ENCODE assay signal across 16 cellular contexts in the genomic region with DNA sequence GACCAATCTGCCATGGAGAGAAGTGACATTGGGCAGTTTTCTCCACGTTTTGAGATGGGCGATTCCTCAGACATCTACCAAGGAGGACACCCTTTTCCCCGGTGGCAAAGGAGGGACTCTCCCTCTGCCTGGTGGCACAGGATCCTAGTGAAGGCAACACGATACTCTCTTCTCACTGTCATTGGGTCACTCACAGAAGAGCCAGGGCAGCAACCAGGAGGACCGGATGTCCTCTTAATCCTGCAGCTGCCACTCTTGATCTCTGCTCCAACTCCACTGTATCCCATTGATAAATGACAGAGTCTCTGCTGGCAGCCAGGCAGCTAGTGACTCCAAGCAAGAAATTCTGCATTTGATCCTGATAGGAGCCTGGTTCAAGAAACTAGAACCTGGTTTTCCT. TPM values are rescaled to one million over a fixed set of nuclear protein-coding genes. Genes with fewer than 3 reads are reported as not detected.
DNase-seq lines count a peak whose midpoint lies in the region; ATAC-seq and TF ChIP-seq lines count a peak whose summit lies in the region.
"Had no signal": no experiment of that assay in that cellular context is flagged by ENCODE, and none has a peak within 500 bp of the region (broad histone marks: within the 10 kb centered on the region; RNA-seq: fewer than 3 reads in every experiment).

No MANE protein-coding gene starts in this region.

- intact Hi-C loops in breast epithelium (cut with DNase I; ENCODE audit: low total_unique reads), result no loop called here
- intact Hi-C loops in mammary epithelial cell (cut with micrococcal nuclease), result no loop called here

- dilution Hi-C loops in mammary epithelial cell (cut with HindIII; ENCODE audit: low sequenced_read_pairs), result no loop called here

- in situ Hi-C loops in mammary epithelial cell (cut with MboI; ENCODE audit: low sequenced_read_pairs in 2 of 2), result loop anchor here in 1 of 2 donors (10.0 kb wide), 1 partner anchor 46 kb away; no protein-coding TSS in a partner anchor

- H3K27ac ChIP-seq in breast epithelium (peak overlapping the region; percentile 74 to 78), mammary epithelial cell (ENCODE audit: insufficient read depth, low read depth, low read length) (no peak overlapping the region), gastroesophageal sphincter (peak overlapping the region; percentile 8 to 99 (median 84)), rectal smooth muscle tissue (ENCODE audit: low read depth, low read length) (peak overlapping the region; percentile 16)
- H3K27ac ChIP-seq: BLaER1 treated with 17β-estradiol and CSF1 and Interleukin-3, amounts not matched to agents 10 nM and 100 nM had no signal

- TF ChIP-seq CTCF in breast epithelium (IDR thresholded peaks at IDR 0.05) (no peak), mammary epithelial cell (conservative IDR thresholded peaks at IDR 0.05 in 1 of 2, IDR thresholded peaks at IDR 0.05 in 1 of 2; ENCODE audit: extremely low read depth in 1 of 2, insufficient read depth in 1 of 2, low read depth in 1 of 2, low read length in 2 of 2) (no peak), gastroesophageal sphincter (IDR thresholded peaks at IDR 0.05) (no peak)

- H3K4me2 ChIP-seq in mammary epithelial cell (ENCODE audit: insufficient read depth, low read depth, low read length), result no peak overlapping the region
- H3K4me2 ChIP-seq: BLaER1 treated with 17β-estradiol and CSF1 and Interleukin-3, amounts not matched to agents 10 nM and 100 nM; GM23338 had no signal

- H3K27me3 ChIP-seq in breast epithelium (no peaks in the 10 kb centered on the region), mammary epithelial cell (ENCODE audit: insufficient read depth, low read length) (no peaks in the 10 kb centered on the region), gastroesophageal sphincter (no peaks in the 10 kb centered on the region), rectal smooth muscle tissue (ENCODE audit: control insufficient read depth, insufficient read depth, low read length) (no peaks in the 10 kb centered on the region)
- H3K27me3 ChIP-seq: BLaER1 treated with 17β-estradiol and CSF1 and Interleukin-3, amounts not matched to agents 10 nM and 100 nM had no signal

- 68% methylated on average over 5 of the region's 5 CpGs for WGBS in mammary epithelial cell (ENCODE audit: low coverage, missing lambda C conversion rate)
- 60 to 84% methylated on average over 2 of the region's 5 CpGs for WGBS in gastroesophageal sphincter (ENCODE audit: low coverage in 1 of 2), 2 donors

- H4K20me1 ChIP-seq in mammary epithelial cell (ENCODE audit: insufficient read depth, low read length), result no peaks in the 10 kb centered on the region
- H4K20me1 ChIP-seq: BLaER1 treated with 17β-estradiol and CSF1 and Interleukin-3, amounts not matched to agents 10 nM and 100 nM had no signal

- TF ChIP-seq EP300 in gastroesophageal sphincter (IDR thresholded peaks at IDR 0.05), result no peak

- no peak overlapping the region for H3K9ac ChIP-seq in mammary epithelial cell (ENCODE audit: insufficient read depth, low read length)
- H3K9ac ChIP-seq in rectal smooth muscle tissue (ENCODE audit: low read length), result no peak overlapping the region
- H3K9ac ChIP-seq: BLaER1 treated with 17β-estradiol and CSF1 and Interleukin-3, amounts not matched to agents 10 nM and 100 nM had no signal

- no peaks in the 10 kb centered on the region for H3K4me1 ChIP-seq in breast epithelium
- peaks cover 48% of the 10 kb centered on the region for H3K4me1 ChIP-seq in mammary epithelial cell (ENCODE audit: insufficient read depth, low read length)
- H3K4me1 ChIP-seq in gastroesophageal sphincter, result peaks cover 0 to 98% (median 29%) of the 10 kb centered on the region in 3 donors
- peaks cover 40% of the 10 kb centered on the region for H3K4me1 ChIP-seq in rectal smooth muscle tissue (ENCODE audit: control insufficient read depth, insufficient read depth, low read length)

- peaks cover 67% of the 10 kb centered on the region for H3K79me2 ChIP-seq in mammary epithelial cell (ENCODE audit: insufficient read depth, low read length)

- H3K9me3 ChIP-seq in breast epithelium, result no peaks in the 10 kb centered on the region
- H3K9me3 ChIP-seq in mammary epithelial cell (replicated peaks; ENCODE audit: insufficient read depth, low read length), result no peaks in the 10 kb centered on the region
- H3K9me3 ChIP-seq in gastroesophageal sphincter, result no peaks in the 10 kb centered on the region
- H3K9me3 ChIP-seq: BLaER1 treated with 17β-estradiol and CSF1 and Interleukin-3, amounts not matched to agents 10 nM and 100 nM had no signal

- ATAC-seq in gastroesophageal sphincter (no peak), HG03196 (IDR thresholded peaks at IDR 0.05; ENCODE audit: unreplicated experiment) (no peak), HG02852 (IDR thresholded peaks at IDR 0.05; ENCODE audit: unreplicated experiment) (no peak)
- ATAC-seq: GM23338, Panc1 had no signal

- DNase-seq in breast epithelium (ENCODE audit: low spot score in 2 of 2) (no peak), mammary epithelial cell (no peak), activated gamma-delta T cell (lab: John Stamatoyannopoulos, UW) (no peak)
- no peak for DNase-seq in activated CD4-positive, alpha-beta T cell treated with anti-CD3 and anti-CD28 coated beads, Interleukin-2, amount 50 U/mL, for 48 hours
- DNase-seq: activated naive CD8-positive, alpha-beta T cell treated with anti-CD3 and anti-CD28 coated beads for 36 hours; dermis blood vessel endothelial cell; foreskin fibroblast; NCI-H1105; NCI-H748 treated with DMSO at 0.1 percent for 48 hours had no signal

- H3K36me3 ChIP-seq in breast epithelium, result no peaks in the 10 kb centered on the region
- H3K36me3 ChIP-seq in mammary epithelial cell (ENCODE audit: insufficient read depth, low read length), result no peaks in the 10 kb centered on the region
- H3K36me3 ChIP-seq in gastroesophageal sphincter, result no peaks in the 10 kb centered on the region
- H3K36me3 ChIP-seq in rectal smooth muscle tissue (ENCODE audit: control insufficient read depth, insufficient read depth, low read length), result no peaks in the 10 kb centered on the region
- H3K36me3 ChIP-seq: BLaER1 treated with 17β-estradiol and CSF1 and Interleukin-3, amounts not matched to agents 10 nM and 100 nM had no signal

- no peak overlapping the region for H3K4me3 ChIP-seq in breast epithelium
- H3K4me3 ChIP-seq in mammary epithelial cell (replicated peaks in 1 of 3; ENCODE audit: insufficient read depth in 1 of 3, low read depth in 2 of 3, low read length in 3 of 3), result no peak overlapping the region
- H3K4me3 ChIP-seq in gastroesophageal sphincter, result no peak overlapping the region
- no peak overlapping the region for H3K4me3 ChIP-seq in rectal smooth muscle tissue (ENCODE audit: low read length)
- H3K4me3 ChIP-seq: BLaER1 treated with 17β-estradiol and CSF1 and Interleukin-3, amounts not matched to agents 10 nM and 100 nM; GM23338 had no signal

- CTCF ChIA-PET in mammary epithelial cell (lab: Charles Lee; ENCODE audit: low non-redundant PET), result no interaction called here

- TF ChIP-seq POLR2A in breast epithelium (IDR thresholded peaks at IDR 0.05) (no peak), gastroesophageal sphincter (IDR thresholded peaks at IDR 0.05) (no peak)

- BruUV-seq in mammary epithelial cell (replicated peaks; lab: Mats Ljungman, UMichigan), result no TSS peak

- H2AFZ ChIP-seq in mammary epithelial cell (ENCODE audit: low read depth, low read length), result no peak overlapping the region
- H2AFZ ChIP-seq: GM23338 had no signal

RNA-seq across cellular contexts. Expression of a gene that starts 42.2 kb away (rescaled TPM):
- 100 to 1,000 TPM; 107 to 841 (median 307) TPM for total RNA-seq in breast epithelium
- 10 to 100 TPM; 74.9 to 94.2 TPM for total RNA-seq in mammary epithelial cell
- 119 TPM for polyA plus RNA-seq in mammary epithelial cell
- 78.3 TPM for polyA minus RNA-seq in mammary epithelial cell
- 100 to 1,000 TPM; 478 to 945 (median 543) TPM for total RNA-seq in gastroesophageal sphincter
- total RNA-seq: activated naive CD8-positive, alpha-beta T cell treated with anti-CD3 and anti-CD28 coated beads for 36 hours had no signal

RNA-seq across cellular contexts. Expression of a gene that starts 42.3 kb away (rescaled TPM):
- 1,000 to 10,000 TPM in 1 of 3 donors, 100 to 1,000 TPM in 2; 118 to 1,008 (median 370) TPM for total RNA-seq in breast epithelium
- 10 to 100 TPM; 40.9 to 89.0 TPM for total RNA-seq in mammary epithelial cell
- polyA plus RNA-seq in mammary epithelial cell, result 28.1 TPM
- 57.7 TPM for polyA minus RNA-seq in mammary epithelial cell
- 100 to 1,000 TPM; 278 to 618 (median 440) TPM for total RNA-seq in gastroesophageal sphincter
- total RNA-seq: activated naive CD8-positive, alpha-beta T cell treated with anti-CD3 and anti-CD28 coated beads for 36 hours had no signal
